ENCODE assay signal across 8 cellular contexts in genomic region chr6:6810727-6811126, GRCh38.
A peak's percentile ranks its signal among the peaks of the same experiment; 100 is the strongest.
DNase-seq lines count a peak whose midpoint lies in the region; ATAC-seq, FAIRE-seq and TF ChIP-seq lines count a peak whose summit lies in the region.

No MANE protein-coding gene starts in this region.

- H4K20me1 ChIP-seq in PC-9 (ENCODE audit: insufficient read depth): no peaks in the 10 kb centered on the region

- POLR2A ChIA-PET in PC-9 (lab: Charles Lee; ENCODE audit: unreplicated experiment): interaction anchor here (1.0 kb wide), 1 partner anchor 153 kb away, joined by 6 read pairs; no protein-coding TSS in a partner anchor

- no peak for FAIRE-seq in urothelium cell line (lab: Jason Lieb, UNC)

- H3K36me3 ChIP-seq in heart right ventricle: no peaks in the 10 kb centered on the region
- H3K36me3 ChIP-seq in PC-9 (ENCODE audit: low read depth): no peaks in the 10 kb centered on the region
- no peaks in the 10 kb centered on the region for H3K36me3 ChIP-seq in transverse colon

- peaks cover 22% of the 10 kb centered on the region for H3F3A ChIP-seq in PC-9 (ENCODE audit: insufficient read depth, low read depth)

- 75 to 77% methylated on average over 6 of the region's 6 CpGs for WGBS in heart right ventricle, 2 donors
- 42 to 50% methylated on average over 2 to 6 of the region's 6 CpGs for WGBS in transverse colon (ENCODE audit: low coverage in 1 of 2), 2 donors

- H3K27ac ChIP-seq in heart right ventricle (peak overlapping the region in 9 of 10 donors; percentile 31 to 80 (median 62)), PC-9 (peak overlapping the region; percentile 95), transverse colon (peak overlapping the region; percentile 56 to 73 (median 70))

- CTCF ChIA-PET in PC-9 (lab: Charles Lee): interaction anchor here (0.6 to 2.0 kb wide), 4 partner anchors 16 to 337 kb away, joined by 3 to 6 read pairs (median 4); no protein-coding TSS in a partner anchor

- H3K9me3 ChIP-seq in heart right ventricle: no peaks in the 10 kb centered on the region
- H3K9me3 ChIP-seq in PC-9 (ENCODE audit: insufficient read depth, low read depth): no peaks in the 10 kb centered on the region
- no peaks in the 10 kb centered on the region for H3K9me3 ChIP-seq in transverse colon

- intact Hi-C loops in heart right ventricle (cut with DNase I): loop anchor here in 1 of 10 donors (10.0 kb wide), 1 partner anchor 56 kb away; no protein-coding TSS in a partner anchor
- intact Hi-C loops in Right ventricle myocardium inferior (cut with DNase I): no loop called here
- intact Hi-C loops in PC-9 (cut with micrococcal nuclease; ENCODE audit: unreplicated experiment): loop anchor here (1.0 to 5.0 kb wide), 3 partner anchors 10 to 162 kb away; no protein-coding TSS in a partner anchor
- intact Hi-C loops in transverse colon (cut with DNase I; ENCODE audit: low total_unique reads): no loop called here

- in situ Hi-C loops in transverse colon (cut with MboI; ENCODE audit: low pct_ligation_motif_present in 1 of 4, low pct_unique_long_range_greater_than_20kb in 1 of 4, low sequenced_read_pairs in 3 of 4): no loop called here

- H3K4me1 ChIP-seq in heart right ventricle (peaks cover 0 to 50% (median 28%) of the 10 kb centered on the region in 9 donors), PC-9 (replicated peaks; ENCODE audit: insufficient read depth) (peaks cover 30% of the 10 kb centered on the region), transverse colon (peaks cover 4 to 14% (median 10%) of the 10 kb centered on the region in 4 donors)

- TF ChIP-seq EP300 in transverse colon (IDR thresholded peaks at IDR 0.05; ENCODE audit: low read depth): no peak

- ATAC-seq in heart right ventricle: no peak
- ATAC-seq in Right ventricle myocardium inferior: no peak
- no peak for ATAC-seq in HG02623 (IDR thresholded peaks at IDR 0.05; ENCODE audit: unreplicated experiment)

- peak overlapping the region; percentile 81 for H3K4me2 ChIP-seq in PC-9

- no peak for TF ChIP-seq POLR2A in transverse colon (IDR thresholded peaks at IDR 0.05)

- DNase-seq in heart right ventricle (no peak), Right ventricle myocardium inferior (ENCODE audit: missing footprints) (no peak), PC-9 (no peak), fibroblast of pulmonary artery (ENCODE audit: low read depth) (no peak), transverse colon (peak; percentile 20), amygdala (lab: John Stamatoyannopoulos, UW) (no peak), urothelium cell line (ENCODE audit: low spot score) (no peak)

- TSS peak; percentile 95 for BruUV-seq in PC-9 (replicated peaks; lab: Mats Ljungman, UMichigan)

- H3K4me3 ChIP-seq in heart right ventricle (peak overlapping the region in 9 of 10 donors; percentile 9 to 50 (median 39)), PC-9 (peak overlapping the region; percentile 54; the same call in 1 of the 2 replicates), fibroblast of pulmonary artery (replicated peaks; ENCODE audit: low read depth, low read length) (peak overlapping the region; percentile 30), transverse colon (peak overlapping the region in 3 of 4 donors; percentile 0 to 42 (median 13))

- no peaks in the 10 kb centered on the region for H3K9me2 ChIP-seq in PC-9 (ENCODE audit: insufficient read depth)

- TF ChIP-seq CTCF in heart right ventricle (IDR thresholded peaks at IDR 0.05): no peak
- no peak for TF ChIP-seq CTCF in PC-9 (conservative IDR thresholded peaks at IDR 0.05)
- TF ChIP-seq CTCF in fibroblast of pulmonary artery (IDR thresholded peaks at IDR 0.05; ENCODE audit: low read length, missing control alignments): no peak
- TF ChIP-seq CTCF in transverse colon (IDR thresholded peaks at IDR 0.05): no peak

- no peaks in the 10 kb centered on the region for H3K79me2 ChIP-seq in PC-9 (ENCODE audit: low read depth)

- H2AFZ ChIP-seq in PC-9: no peak overlapping the region

- no peaks in the 10 kb centered on the region for H3K27me3 ChIP-seq in heart right ventricle
- H3K27me3 ChIP-seq in PC-9 (ENCODE audit: insufficient read depth, low read depth): no peaks in the 10 kb centered on the region
- no peaks in the 10 kb centered on the region for H3K27me3 ChIP-seq in transverse colon
